In genomic region chr5:87268970-87269377, GRCh38 we compare ENCODE assay signal across 8 cellular contexts. TPM values are rescaled to one million over a fixed set of nuclear protein-coding genes. Genes with fewer than 3 reads are reported as not detected.
DNase-seq lines count a peak whose midpoint lies in the region; ATAC-seq, FAIRE-seq and TF ChIP-seq lines count a peak whose summit lies in the region.

No MANE protein-coding gene starts in this region.

- H3K27me3 ChIP-seq in SK-N-SH (ENCODE audit: insufficient read depth) (no peaks in the 10 kb centered on the region), keratinocyte (ENCODE audit: control insufficient read depth, extremely low read depth, insufficient read depth, low read length) (no peaks in the 10 kb centered on the region), subcutaneous abdominal adipose tissue (ENCODE audit: control insufficient read depth in 5 of 5, insufficient read depth in 4 of 5, low read length in 5 of 5) (no peaks in the 10 kb centered on the region)

- dilution Hi-C loops in keratinocyte (cut with MboI; ENCODE audit: extremely low pct_ligation_motif_present, low sequenced_read_pairs) = no loop called here

- H3K79me2 ChIP-seq in SK-N-SH (ENCODE audit: insufficient read depth) = peaks cover 61% of the 10 kb centered on the region
- peaks cover 60% of the 10 kb centered on the region for H3K79me2 ChIP-seq in keratinocyte (ENCODE audit: control insufficient read depth, insufficient read depth, low read length)

- TF ChIP-seq CTCF in SK-N-SH (IDR thresholded peaks at IDR 0.05) = no peak
- TF ChIP-seq CTCF in keratinocyte (optimal IDR thresholded peaks at IDR 0.05 in 1 of 3, IDR thresholded peaks at IDR 0.05 in 1 of 3, conservative IDR thresholded peaks at IDR 0.05 in 1 of 3; ENCODE audit: extremely low read depth in 1 of 3, insufficient read depth in 2 of 3, low read length in 3 of 3) = no peak

- H3F3A ChIP-seq in SK-N-SH (replicated peaks; ENCODE audit: insufficient read depth) = peaks cover 10% of the 10 kb centered on the region

- no peaks in the 10 kb centered on the region for H3K9me2 ChIP-seq in SK-N-SH

- H3K9me3 Mint-ChIP-seq in activated naive CD8-positive, alpha-beta T cell treated with anti-CD3 and anti-CD28 coated beads for 36 hours = no peaks in the 10 kb centered on the region

- WGBS in SK-N-SH (ENCODE audit: low lambda C conversion rate) = 6% methylated on average over 4 of the region's 4 CpGs

- H4K20me1 ChIP-seq in SK-N-SH (ENCODE audit: insufficient read depth) (peaks cover 45% of the 10 kb centered on the region), keratinocyte (ENCODE audit: control insufficient read depth, extremely low read depth, insufficient read depth, low read length) (no peaks in the 10 kb centered on the region)

- peaks cover 24% of the 10 kb centered on the region for H3K36me3 Mint-ChIP-seq in activated naive CD8-positive, alpha-beta T cell treated with anti-CD3 and anti-CD28 coated beads for 36 hours

- H3K9me3 ChIP-seq in SK-N-SH (no peaks in the 10 kb centered on the region), keratinocyte (ENCODE audit: control insufficient read depth, low read depth, low read length) (no peaks in the 10 kb centered on the region), subcutaneous abdominal adipose tissue (ENCODE audit: control insufficient read depth in 5 of 5, low read length in 5 of 5) (no peaks in the 10 kb centered on the region)

- H2AFZ ChIP-seq in SK-N-SH (ENCODE audit: low read depth) (peak overlapping the region; percentile 69; the same call in 1 of the 2 replicates), keratinocyte (ENCODE audit: control insufficient read depth, low read length) (no peak overlapping the region)

- H3K4me1 ChIP-seq in SK-N-SH (ENCODE audit: control insufficient read depth in 1 of 2, insufficient read depth in 2 of 2, low read depth in 1 of 2, low read length in 1 of 2) (peaks cover 0 to 3% of the 10 kb centered on the region in 2 experiments; a peak in 2 of 4 replicates), keratinocyte (ENCODE audit: control insufficient read depth, extremely low read depth, insufficient read depth, low read length) (peaks cover 7% of the 10 kb centered on the region), subcutaneous abdominal adipose tissue (ENCODE audit: control insufficient read depth in 5 of 5, insufficient read depth in 5 of 5, low read length in 5 of 5) (peaks cover 3 to 34% (median 23%) of the 10 kb centered on the region in 5 donors)

- H3K4me1 Mint-ChIP-seq in activated naive CD8-positive, alpha-beta T cell treated with anti-CD3 and anti-CD28 coated beads for 36 hours = peaks cover 26% of the 10 kb centered on the region

- peak overlapping the region; percentile 96 for H3K4me3 Mint-ChIP-seq in activated naive CD8-positive, alpha-beta T cell treated with anti-CD3 and anti-CD28 coated beads for 36 hours

- H3K9ac ChIP-seq in SK-N-SH (peak overlapping the region; percentile 93), keratinocyte (ENCODE audit: control insufficient read depth, extremely low read depth, insufficient read depth, low read length) (peak overlapping the region; percentile 89), subcutaneous abdominal adipose tissue (ENCODE audit: low read length in 5 of 5) (peak overlapping the region; percentile 81 to 97 (median 94))

- 0 out of 2 replicates have a peak, but pooled peaks have one; percentile 0 for TF ChIP-seq RAD21 in SK-N-SH (IDR thresholded peaks at IDR 0.05; ENCODE audit: low read length)

- DNase-seq in SK-N-SH = no peak
- no peak for DNase-seq in activated naive CD8-positive, alpha-beta T cell treated with anti-CD3 and anti-CD28 coated beads for 36 hours
- DNase-seq in keratinocyte (ENCODE audit: low read depth, low spot score) = no peak
- no peak for DNase-seq in NCI-H82 treated with DMSO at 0.1 percent for 48 hours (lab: John Stamatoyannopoulos, UW; ENCODE audit: unreplicated experiment)
- DNase-seq in activated gamma-delta T cell treated with Interleukin-2 at 50 U/mL for 16 hours = no peak
- DNase-seq in amniotic stem cell (lab: John Stamatoyannopoulos, UW) = no peak

- peak overlapping the region; percentile 95 for H3K27ac Mint-ChIP-seq in activated naive CD8-positive, alpha-beta T cell treated with anti-CD3 and anti-CD28 coated beads for 36 hours

- CTCF ChIA-PET in SK-N-SH (lab: Yijun Ruan, JAX) = interaction anchor here (1.0 to 1.4 kb wide), 3 partner anchors 11 to 131 kb away, joined by 3 to 4 read pairs (median 3); no protein-coding TSS in a partner anchor

- H3K4me2 ChIP-seq in SK-N-SH = peak overlapping the region; percentile 74
- H3K4me2 ChIP-seq in keratinocyte (ENCODE audit: control insufficient read depth, extremely low read depth, insufficient read depth, low read depth, low read length) = peak overlapping the region; percentile 63

- H3K4me3 ChIP-seq in SK-N-SH (ENCODE audit: low read depth in 2 of 2, low read length in 1 of 2) = peak overlapping the region; percentile 83 to 85
- peak overlapping the region; percentile 88 to 97 (median 97) for H3K4me3 ChIP-seq in keratinocyte (ENCODE audit: control insufficient read depth in 2 of 3, extremely low read depth in 1 of 3, insufficient read depth in 2 of 3, low read depth in 1 of 3, low read length in 3 of 3)
- H3K4me3 ChIP-seq in subcutaneous abdominal adipose tissue (ENCODE audit: low read depth in 1 of 5, low read length in 5 of 5) = peak overlapping the region; percentile 65 to 100 (median 81)

- no peak for ATAC-seq in SK-N-SH treated with all-trans-retinoic acid at 6 μM for 48 hours

- peaks cover 3% of the 10 kb centered on the region for H3K27me3 Mint-ChIP-seq in activated naive CD8-positive, alpha-beta T cell treated with anti-CD3 and anti-CD28 coated beads for 36 hours

- H3K9me1 ChIP-seq in keratinocyte (ENCODE audit: control insufficient read depth, extremely low read depth, insufficient read depth, low read length) = no peaks in the 10 kb centered on the region

- POLR2A ChIA-PET in SK-N-SH (lab: Yijun Ruan, JAX) = interaction anchor here (1.5 kb wide), 1 partner anchor 144 kb away, joined by 3 read pairs; the partner anchor contains the start of gene CCNH

- peak overlapping the region; percentile 94 to 96 for H3K27ac ChIP-seq in SK-N-SH (ENCODE audit: low read depth in 2 of 2, low read length in 1 of 2)
- peak overlapping the region; percentile 81 for H3K27ac ChIP-seq in keratinocyte (ENCODE audit: control insufficient read depth, insufficient read depth, low read length)
- H3K27ac ChIP-seq in subcutaneous abdominal adipose tissue (ENCODE audit: low read depth, low read length) = peak overlapping the region; percentile 94

- TF ChIP-seq EP300 in SK-N-SH (IDR thresholded peaks at IDR 0.05; ENCODE audit: borderline replicate concordance in 1 of 2, low read depth in 1 of 2, low read length in 1 of 2) = no peak

- H3K36me3 ChIP-seq in SK-N-SH (replicated peaks in 1 of 2; ENCODE audit: control insufficient read depth in 1 of 2, insufficient read depth in 2 of 2, low read length in 1 of 2) (peaks cover 2 to 21% of the 10 kb centered on the region in 2 experiments), keratinocyte (ENCODE audit: control insufficient read depth in 2 of 2, extremely low read depth in 1 of 2, insufficient read depth in 2 of 2, low read length in 2 of 2) (peaks cover 1 to 4% of the 10 kb centered on the region in 2 experiments), subcutaneous abdominal adipose tissue (ENCODE audit: control insufficient read depth in 5 of 5, insufficient read depth in 5 of 5, low read length in 5 of 5) (no peaks in the 10 kb centered on the region)

- FAIRE-seq in keratinocyte (lab: Jason Lieb, UNC) = no peak

TF ChIP-seq in SK-N-SH, 30 proteins besides CTCF, POLR2A, EP300 and RAD21 (continues in another document):
- TF ChIP-seq NRF1 (IDR thresholded peaks at IDR 0.05; ENCODE audit: low read depth, low read length) (no peak), FOSL2 (IDR thresholded peaks at IDR 0.05; ENCODE audit: borderline replicate concordance, low read depth) (no peak), EZH2phosphoT487 (IDR thresholded peaks at IDR 0.05; ENCODE audit: borderline replicate concordance, low read depth) (no peak), FOXM1 (IDR thresholded peaks at IDR 0.05; ENCODE audit: low read depth) (no peak), USF2 (IDR thresholded peaks at IDR 0.05; ENCODE audit: borderline replicate concordance, low read depth, low read length) (no peak)

TF ChIP-seq in SK-N-SH treated with all-trans-retinoic acid at 6 μM for 48 hours, 23 proteins besides CTCF, POLR2A, EP300 and RAD21 (continues in another document):
- TF ChIP-seq PATZ1 (CRISPR knock-in tag; IDR thresholded peaks at IDR 0.05; ENCODE audit: borderline replicate concordance) = no peak

RNA-seq across cellular contexts. Expression of gene RASA1, which starts 1.3 kb away (rescaled TPM):
- 49.1 and 57.9 TPM in 2 replicates for polyA plus RNA-seq in SK-N-SH (2012; rRNA removed)
- polyA plus RNA-seq in SK-N-SH (2012; cell fraction: cytosol; rRNA removed) = 54.3 and 62.9 TPM in 2 replicates
- polyA plus RNA-seq in SK-N-SH (2012; cell fraction: nucleus; rRNA removed) = 59.4 and 118 TPM in 2 replicates
- 10 to 100 TPM; 19.2 to 21.7 TPM for total RNA-seq in activated naive CD8-positive, alpha-beta T cell treated with anti-CD3 and anti-CD28 coated beads for 36 hours
- 41.4 to 57.9 TPM (median 42.4 TPM) in 3 replicates for polyA plus RNA-seq in keratinocyte
- polyA plus RNA-seq in keratinocyte (2011; ENCODE audit: low read depth) = 41.6 TPM
- polyA plus RNA-seq in keratinocyte (2011; cell fraction: cytosol; rRNA removed) = 26.9 and 58.3 TPM in 2 replicates
- polyA plus RNA-seq in keratinocyte (2011; cell fraction: nucleus; rRNA removed) = 75.1 and 88.5 TPM in 2 replicates
- 24.6 and 35.8 TPM in 2 replicates for polyA plus RNA-seq in keratinocyte (2012; ENCODE audit: low replicate concordance)
- 12.8 to 50.5 TPM (median 31.5 TPM) in 3 replicates for polyA minus RNA-seq in keratinocyte
- 16.5 TPM for polyA minus RNA-seq in keratinocyte (2011; cell fraction: cytosol; rRNA and poly(A)+ RNA removed)
- 41.0 and 73.3 TPM in 2 replicates for polyA minus RNA-seq in keratinocyte (2011; cell fraction: nucleus; rRNA and poly(A)+ RNA removed)
